ENCODE assay signal across 10 cellular contexts in the genomic region with DNA sequence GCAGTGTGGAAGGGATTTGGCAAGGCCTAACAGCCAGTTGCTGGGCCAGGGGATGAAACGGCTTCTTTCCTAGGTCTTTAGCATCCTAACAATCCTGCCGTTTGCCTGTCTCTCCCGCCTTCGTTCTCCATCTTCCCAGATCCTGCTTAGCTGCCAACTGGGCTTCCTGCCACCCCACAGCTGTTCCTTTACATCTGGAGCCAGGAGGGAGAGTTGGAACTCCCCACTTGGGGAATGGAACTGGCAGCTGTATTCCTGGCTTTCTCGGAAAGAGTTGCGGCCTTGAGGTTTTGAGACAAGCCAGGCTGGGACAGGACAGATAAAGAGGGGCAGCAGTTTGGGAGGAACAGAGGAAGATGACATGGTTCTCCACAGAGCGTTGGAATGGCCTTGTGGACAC. TPM values are rescaled to one million over a fixed set of nuclear protein-coding genes. Genes with fewer than 3 reads are reported as not detected.
DNase-seq lines count a peak whose midpoint lies in the region; ATAC-seq and FAIRE-seq lines count a peak whose summit lies in the region.
"Had no signal": no experiment of that assay in that cellular context is flagged by ENCODE, and none has a peak within 500 bp of the region (broad histone marks: within the 10 kb centered on the region; RNA-seq: fewer than 3 reads in every experiment).

No MANE protein-coding gene starts in this region.

- H3K4me3 ChIP-seq in adipocyte (ENCODE audit: low read length): peak overlapping the region; percentile 23
- H3K4me3 ChIP-seq in muscle layer of colon (ENCODE audit: low read depth in 1 of 2, low read length in 2 of 2): peak overlapping the region in 1 of 2 donors; percentile 2

- DNase-seq in adipocyte (ENCODE audit: low read depth) (peak; percentile 70), frontal cortex (ENCODE audit: low spot score in 2 of 2) (peak; percentile 51 to 71), NCI-H2196 treated with DMSO at 0.1 percent for 48 hours (lab: John Stamatoyannopoulos, UW; ENCODE audit: unreplicated experiment) (no peak), glomerular visceral epithelial cell (ENCODE audit: extremely low spot score) (no peak), GM19238 (ENCODE audit: insufficient read length, low spot score) (no peak)
- DNase-seq: stimulated activated naive CD4-positive, alpha-beta T cell had no signal

- H3K9me3 ChIP-seq in adipocyte (ENCODE audit: control insufficient read depth, low read length) (no peaks in the 10 kb centered on the region), muscle layer of colon (ENCODE audit: low read length) (no peaks in the 10 kb centered on the region)

- no peak for FAIRE-seq in frontal cortex (lab: Jason Lieb, UNC)
- FAIRE-seq: astrocyte had no signal

- peaks cover 18% of the 10 kb centered on the region for H3K36me3 ChIP-seq in adipocyte (ENCODE audit: control insufficient read depth, insufficient read depth, low read length, severe bottlenecking)
- H3K36me3 ChIP-seq in muscle layer of colon (ENCODE audit: insufficient read depth, low read length): peaks cover 17% of the 10 kb centered on the region

- no peaks in the 10 kb centered on the region for H3K27me3 ChIP-seq in adipocyte (replicated peaks; ENCODE audit: control insufficient read depth, insufficient read depth, low read length)
- no peaks in the 10 kb centered on the region for H3K27me3 ChIP-seq in muscle layer of colon (ENCODE audit: control insufficient read depth in 1 of 2, insufficient read depth in 2 of 2, low read length in 2 of 2)

- peaks cover 56% of the 10 kb centered on the region for H3K4me1 ChIP-seq in adipocyte (ENCODE audit: control insufficient read depth, insufficient read depth, low read length)
- H3K4me1 ChIP-seq in muscle layer of colon (ENCODE audit: insufficient read depth, low read length): peaks cover 36% of the 10 kb centered on the region

- H3K27ac ChIP-seq in muscle layer of colon (ENCODE audit: low read depth, low read length) (peak overlapping the region; percentile 89), temporal lobe (ENCODE audit: low read depth, low read length) (peak overlapping the region; percentile 87)

- H3K9ac ChIP-seq in adipocyte (ENCODE audit: low read length) (peak overlapping the region; percentile 82), muscle layer of colon (ENCODE audit: low read length) (no peak overlapping the region)

- ATAC-seq in HG02623 (IDR thresholded peaks at IDR 0.05; ENCODE audit: unreplicated experiment): no peak

RNA-seq across cellular contexts. Expression of a gene that starts 59.6 kb away (rescaled TPM):
- total RNA-seq in frontal cortex (15.9 TPM), temporal lobe (9.1 TPM)

Comparison
In these comparisons a context has a peak if more than half of its experiments do, and no peak if none do; other contexts are left out.
1. DNase-seq: peak in adipocyte (single experiment) and frontal cortex (2 of 2); none in NCI-H2196 treated with DMSO at 0.1 percent for 48 hours (single experiment), glomerular visceral epithelial cell (single experiment) and GM19238 (single experiment).